8 cellular contexts compared by ENCODE assay signal in genomic region chr1:226063362-226064167, GRCh38. TPM values are rescaled to one million over a fixed set of nuclear protein-coding genes. Genes with fewer than 3 reads are reported as not detected.
DNase-seq lines count a peak whose midpoint lies in the region; ATAC-seq and TF ChIP-seq lines count a peak whose summit lies in the region.

No MANE protein-coding gene starts in this region.

- in situ Hi-C loops in HAP-1 (cut with MboI; ENCODE audit: low sequenced_read_pairs) = no loop called here

- no peak for TF ChIP-seq CTCF in GM12864 (IDR thresholded peaks at IDR 0.05; ENCODE audit: low read depth, low read length, missing control alignments)
- no peak for TF ChIP-seq CTCF in endodermal cell (conservative IDR thresholded peaks at IDR 0.05)
- no peak for TF ChIP-seq CTCF in mucosa of descending colon (IDR thresholded peaks at IDR 0.05)

- H3K4me3 ChIP-seq in GM12864 (ENCODE audit: low read depth, low read length) (peak overlapping the region; percentile 70), HAP-1 (peak overlapping the region; percentile 99), endodermal cell (ENCODE audit: low read length) (peak overlapping the region; percentile 99), mucosa of descending colon (peak overlapping the region; percentile 63)

- peak overlapping the region; percentile 100 for H3K27ac Mint-ChIP-seq in endodermal cell

- peaks cover 25% of the 10 kb centered on the region for H3K4me1 ChIP-seq in HAP-1
- peaks cover 7% of the 10 kb centered on the region for H3K4me1 ChIP-seq in endodermal cell (ENCODE audit: control insufficient read depth, insufficient read depth, low read length)
- peaks cover 36% of the 10 kb centered on the region for H3K4me1 ChIP-seq in mucosa of descending colon (ENCODE audit: low read depth)

- no peaks in the 10 kb centered on the region for H3K9me3 ChIP-seq in HAP-1
- no peaks in the 10 kb centered on the region for H3K9me3 ChIP-seq in endodermal cell (ENCODE audit: control insufficient read depth, low read length)
- H3K9me3 ChIP-seq in mucosa of descending colon = no peaks in the 10 kb centered on the region

- H3K27me3 ChIP-seq in HAP-1 (ENCODE audit: low read depth) (no peaks in the 10 kb centered on the region), endodermal cell (ENCODE audit: control insufficient read depth, insufficient read depth, low read length, poor library complexity, severe bottlenecking) (no peaks in the 10 kb centered on the region)

- peak overlapping the region; percentile 100 for H3K4me3 Mint-ChIP-seq in endodermal cell

- H3K36me3 ChIP-seq in HAP-1 (replicated peaks) (peaks cover 36% of the 10 kb centered on the region), endodermal cell (ENCODE audit: control insufficient read depth, insufficient read depth, low read length) (peaks cover 44% of the 10 kb centered on the region), mucosa of descending colon (ENCODE audit: low read depth) (peaks cover 5% of the 10 kb centered on the region)

- intact Hi-C loops in mucosa of descending colon (cut with DNase I, micrococcal nuclease) = loop anchor here in 1 of 2 donors (10.0 kb wide), 1 partner anchor 61 kb away; no protein-coding TSS in a partner anchor

- H3K27me3 Mint-ChIP-seq in endodermal cell (ENCODE audit: insufficient read depth) = no peaks in the 10 kb centered on the region

- no peaks in the 10 kb centered on the region for H3K9me3 Mint-ChIP-seq in endodermal cell

- WGBS in endodermal cell (ENCODE audit: insufficient coverage in 1 of 2, insufficient read length in 1 of 2), 2 experiments = 0% methylated on average over 13 to 37 of the region's 37 CpGs

- peaks cover 30% of the 10 kb centered on the region for H3K4me1 Mint-ChIP-seq in endodermal cell

- no peak for DNase-seq in GM12864 (ENCODE audit: low read depth)
- peak; percentile 47 to 61 for DNase-seq in HAP-1 (ENCODE audit: low spot score in 2 of 2)
- DNase-seq in NCI-H1930 (lab: John Stamatoyannopoulos, UW) = peak; percentile 34 to 35
- peak; percentile 82 for DNase-seq in activated CD8-positive, alpha-beta memory T cell treated with anti-CD3 and anti-CD28 coated beads for 24 hours
- peak; percentile 72 for DNase-seq in endodermal cell
- peak; percentile 65 to 73 (median 69) for DNase-seq in mucosa of descending colon
- peak; percentile 44 to 89 (median 60) for DNase-seq in stimulated activated naive CD4-positive, alpha-beta T cell (lab: John Stamatoyannopoulos, UW)
- DNase-seq in NCI-H226 = no peak

- H3K9ac ChIP-seq in endodermal cell (ENCODE audit: extremely low read depth, low read length, poor library complexity, severe bottlenecking) = peak overlapping the region; percentile 99

- H3K27ac ChIP-seq in endodermal cell (ENCODE audit: low read depth, low read length) = peak overlapping the region; percentile 99

- no peak for ATAC-seq in mucosa of descending colon

- H3K36me3 Mint-ChIP-seq in endodermal cell (ENCODE audit: low read depth) = peaks cover 51% of the 10 kb centered on the region

RNA-seq across cellular contexts. Expression of gene H3-3A, which starts 1.0 kb away (rescaled TPM):
- 100 to 1,000 TPM; 733 to 829 TPM for total RNA-seq in endodermal cell
- polyA plus RNA-seq in endodermal cell (2013, experiment 1 of 2) = 1,298 TPM
- polyA plus RNA-seq in endodermal cell (2013, experiment 2 of 2) = 1,242 TPM
- 100 to 1,000 TPM; 466 to 839 (median 627) TPM for total RNA-seq in mucosa of descending colon

Comparison
In these comparisons a context has a peak if more than half of its experiments do, and no peak if none do; other contexts are left out.
1. DNase-seq: peak in HAP-1 (2 of 2), NCI-H1930 (2 of 2), activated CD8-positive, alpha-beta memory T cell treated with anti-CD3 and anti-CD28 coated beads for 24 hours (single experiment), endodermal cell (single experiment), mucosa of descending colon (3 of 3) and stimulated activated naive CD4-positive, alpha-beta T cell (6 of 6); none in GM12864 (single experiment) and NCI-H226 (single experiment).
2. Peak in every context shown above with its lines, with median percentiles within 50 percentile points of each other: H3K4me3 ChIP-seq.